1 cellular context compared by ENCODE assay signal in the genomic region with DNA sequence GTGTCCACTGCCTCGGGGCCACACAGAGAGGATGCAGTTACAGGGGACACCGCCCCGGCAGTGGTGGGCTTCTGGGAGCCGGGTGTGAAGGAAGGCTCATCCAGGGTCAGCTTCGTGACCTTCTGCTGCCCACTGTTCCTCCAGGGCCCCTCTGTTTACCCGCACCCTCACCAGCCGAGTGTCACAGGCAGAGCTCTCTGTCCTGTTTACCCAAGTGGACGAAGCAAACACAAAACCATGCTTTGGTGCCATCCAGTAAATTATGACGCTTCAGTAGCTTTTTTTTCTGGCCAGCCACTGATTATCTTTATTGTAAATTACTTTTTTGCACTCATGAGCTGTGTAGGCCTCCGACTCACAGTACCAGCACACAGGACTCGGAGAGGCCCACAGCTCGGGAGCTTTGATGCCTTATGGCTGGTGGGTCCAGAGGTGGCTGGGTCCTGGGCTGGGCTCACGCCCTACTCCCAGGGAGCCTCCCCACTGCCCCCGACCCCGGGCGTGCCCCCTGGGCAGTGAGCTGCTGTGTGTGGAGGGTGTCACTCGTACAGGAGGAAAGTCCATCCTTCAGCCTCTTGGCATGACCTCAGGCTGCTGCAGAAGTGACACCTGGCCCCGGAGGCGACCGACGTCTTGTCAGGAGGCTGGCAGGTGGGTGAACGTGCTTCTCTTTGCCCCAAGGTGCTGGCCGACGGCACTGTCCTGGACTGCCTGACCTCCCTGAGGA.
TF ChIP-seq lines count a peak whose summit lies in the region.

No MANE protein-coding gene starts in this region.

TF ChIP-seq in GM23338, 12 proteins besides CTCF, POLR2A, EP300 and RAD21:
- TF ChIP-seq, protein P1, sequence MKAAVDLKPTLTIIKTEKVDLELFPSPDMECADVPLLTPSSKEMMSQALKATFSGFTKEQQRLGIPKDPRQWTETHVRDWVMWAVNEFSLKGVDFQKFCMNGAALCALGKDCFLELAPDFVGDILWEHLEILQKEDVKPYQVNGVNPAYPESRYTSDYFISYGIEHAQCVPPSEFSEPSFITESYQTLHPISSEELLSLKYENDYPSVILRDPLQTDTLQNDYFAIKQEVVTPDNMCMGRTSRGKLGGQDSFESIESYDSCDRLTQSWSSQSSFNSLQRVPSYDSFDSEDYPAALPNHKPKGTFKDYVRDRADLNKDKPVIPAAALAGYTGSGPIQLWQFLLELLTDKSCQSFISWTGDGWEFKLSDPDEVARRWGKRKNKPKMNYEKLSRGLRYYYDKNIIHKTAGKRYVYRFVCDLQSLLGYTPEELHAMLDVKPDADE (IDR thresholded peaks at IDR 0.05): no peak
- no peak for TF ChIP-seq NANOG (IDR thresholded peaks at IDR 0.05; ENCODE audit: borderline replicate concordance)
- TF ChIP-seq EZH2 (IDR thresholded peaks at IDR 0.05; ENCODE audit: low read depth, unreplicated experiment): no peak
- no peak for TF ChIP-seq EZH2phosphoT487 (IDR thresholded peaks at IDR 0.05; ENCODE audit: unreplicated experiment)
- TF ChIP-seq, protein P2, sequence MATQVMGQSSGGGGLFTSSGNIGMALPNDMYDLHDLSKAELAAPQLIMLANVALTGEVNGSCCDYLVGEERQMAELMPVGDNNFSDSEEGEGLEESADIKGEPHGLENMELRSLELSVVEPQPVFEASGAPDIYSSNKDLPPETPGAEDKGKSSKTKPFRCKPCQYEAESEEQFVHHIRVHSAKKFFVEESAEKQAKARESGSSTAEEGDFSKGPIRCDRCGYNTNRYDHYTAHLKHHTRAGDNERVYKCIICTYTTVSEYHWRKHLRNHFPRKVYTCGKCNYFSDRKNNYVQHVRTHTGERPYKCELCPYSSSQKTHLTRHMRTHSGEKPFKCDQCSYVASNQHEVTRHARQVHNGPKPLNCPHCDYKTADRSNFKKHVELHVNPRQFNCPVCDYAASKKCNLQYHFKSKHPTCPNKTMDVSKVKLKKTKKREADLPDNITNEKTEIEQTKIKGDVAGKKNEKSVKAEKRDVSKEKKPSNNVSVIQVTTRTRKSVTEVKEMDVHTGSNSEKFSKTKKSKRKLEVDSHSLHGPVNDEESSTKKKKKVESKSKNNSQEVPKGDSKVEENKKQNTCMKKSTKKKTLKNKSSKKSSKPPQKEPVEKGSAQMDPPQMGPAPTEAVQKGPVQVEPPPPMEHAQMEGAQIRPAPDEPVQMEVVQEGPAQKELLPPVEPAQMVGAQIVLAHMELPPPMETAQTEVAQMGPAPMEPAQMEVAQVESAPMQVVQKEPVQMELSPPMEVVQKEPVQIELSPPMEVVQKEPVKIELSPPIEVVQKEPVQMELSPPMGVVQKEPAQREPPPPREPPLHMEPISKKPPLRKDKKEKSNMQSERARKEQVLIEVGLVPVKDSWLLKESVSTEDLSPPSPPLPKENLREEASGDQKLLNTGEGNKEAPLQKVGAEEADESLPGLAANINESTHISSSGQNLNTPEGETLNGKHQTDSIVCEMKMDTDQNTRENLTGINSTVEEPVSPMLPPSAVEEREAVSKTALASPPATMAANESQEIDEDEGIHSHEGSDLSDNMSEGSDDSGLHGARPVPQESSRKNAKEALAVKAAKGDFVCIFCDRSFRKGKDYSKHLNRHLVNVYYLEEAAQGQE (IDR thresholded peaks at IDR 0.05; ENCODE audit: unreplicated experiment): no peak
- no peak for TF ChIP-seq ZNF462 (CRISPR knock-in tag; IDR thresholded peaks at IDR 0.05)
- no peak for TF ChIP-seq ZNF114 (CRISPR knock-in tag; IDR thresholded peaks at IDR 0.05)
- TF ChIP-seq STAT1 (IDR thresholded peaks at IDR 0.05; ENCODE audit: unreplicated experiment): no peak
- TF ChIP-seq CREB1 (CRISPR knock-in tag; IDR thresholded peaks at IDR 0.05; ENCODE audit: low read depth): no peak
- TF ChIP-seq JUNB (IDR thresholded peaks at IDR 0.05; ENCODE audit: unreplicated experiment): no peak
- TF ChIP-seq POLR2AphosphoS5 (IDR thresholded peaks at IDR 0.05; ENCODE audit: low read depth): no peak
- TF ChIP-seq ZNF331 (CRISPR knock-in tag; IDR thresholded peaks at IDR 0.05; ENCODE audit: low read depth): no peak
